Comparison of ENCODE assay signal across 1 cellular context in genomic region chr12:108514973-108515814, GRCh38.
A peak's percentile ranks its signal among the peaks of the same experiment; 100 is the strongest.
TF ChIP-seq lines count a peak whose summit lies in the region.

Gene FICD, plus strand, starts transcription at chr12:108515277. Its CDS starts 1,696 bp downstream, at chr12:108516973.

TF ChIP-seq in HCT116, 20 proteins besides CTCF, POLR2A, EP300 and RAD21 (continued from another document):
- peak; percentile 50; the same call in 1 of the 2 replicates for TF ChIP-seq MAX (IDR thresholded peaks at IDR 0.05)
- 0 out of 2 replicates have a peak, but pooled peaks have one; percentile 37 for TF ChIP-seq SIN3A (IDR thresholded peaks at IDR 0.05; ENCODE audit: low read depth)
- TF ChIP-seq SRF (IDR thresholded peaks at IDR 0.05; ENCODE audit: low read depth), result no peak
- TF ChIP-seq YY1 (IDR thresholded peaks at IDR 0.05; ENCODE audit: extremely low read depth, insufficient replicate concordance, low read depth, low read length), result no peak
- no peak for TF ChIP-seq FOSL1 (IDR thresholded peaks at IDR 0.05; ENCODE audit: low read depth)
- TF ChIP-seq POLR2AphosphoS5 (IDR thresholded peaks at IDR 0.05; ENCODE audit: low read depth, low read length), result peak; percentile 79
- no peak for TF ChIP-seq EZH2phosphoT487 (IDR thresholded peaks at IDR 0.05; ENCODE audit: borderline replicate concordance)
- peak; percentile 95 for TF ChIP-seq ELF1 (IDR thresholded peaks at IDR 0.05; ENCODE audit: borderline replicate concordance, low read depth)
- peak; percentile 13; the same call in 1 of the 2 replicates for TF ChIP-seq ZFX (IDR thresholded peaks at IDR 0.05)
- no peak for TF ChIP-seq ZNF274 (IDR thresholded peaks at IDR 0.05; ENCODE audit: low read depth, low read length)
- no peak for TF ChIP-seq CEBPB (IDR thresholded peaks at IDR 0.05; ENCODE audit: low read depth)
- TF ChIP-seq REST (IDR thresholded peaks at IDR 0.05; ENCODE audit: low read depth), result no peak
- TF ChIP-seq TCF7L2 (IDR thresholded peaks at IDR 0.05; ENCODE audit: borderline replicate concordance, extremely low read depth, insufficient read depth, insufficient read length), result no peak
